In the genomic region with DNA sequence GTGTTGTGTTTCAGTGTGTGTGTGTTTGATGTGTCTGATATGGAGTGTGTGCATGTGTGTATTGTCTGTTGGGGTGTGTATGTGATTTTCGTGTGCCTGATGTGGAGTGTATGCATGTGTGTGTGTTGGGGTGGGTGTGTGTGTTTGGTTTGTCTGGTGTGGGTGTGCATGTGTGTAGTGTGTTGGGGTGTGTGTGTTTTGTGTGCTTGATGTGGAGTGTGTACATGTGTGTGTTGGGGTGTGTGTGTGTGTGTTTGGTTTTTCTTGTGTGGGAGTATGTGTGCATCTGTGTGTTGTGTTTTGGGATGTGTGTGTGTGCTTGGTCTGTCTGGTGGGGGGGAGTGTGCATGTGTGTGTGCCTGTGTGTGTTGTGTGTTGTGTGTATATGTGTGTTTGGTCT, we compare ENCODE assay signal across 18 cellular contexts.
DNase-seq lines count a peak whose midpoint lies in the region; ATAC-seq, FAIRE-seq and TF ChIP-seq lines count a peak whose summit lies in the region.
"Had no signal": no experiment of that assay in that cellular context is flagged by ENCODE, and none has a peak within 500 bp of the region (broad histone marks: within the 10 kb centered on the region; RNA-seq: fewer than 3 reads in every experiment).

No MANE protein-coding gene starts in this region.

- FAIRE-seq in A549 (lab: Jason Lieb, UNC) (no peak), GM12891 (lab: Jason Lieb, UNC) (peak; percentile 45)
- FAIRE-seq: D721Med, GM18507, H54 had no signal

- H3K9me1 ChIP-seq in IMR-90 (ENCODE audit: insufficient read depth, low read length), result no peaks in the 10 kb centered on the region

- 68% methylated on average over 1 of the region's 1 CpG for WGBS in A549 (ENCODE audit: missing lambda C conversion rate)
- 20% methylated on average over 1 of the region's 1 CpG; no CpG with 5 or more reads in 1 of the 2 experiments for WGBS in IMR-90 (ENCODE audit: extremely low coverage in 2 of 2, insufficient read length in 1 of 2), 2 experiments
- WGBS in trophoblast cell (ENCODE audit: extremely low coverage, insufficient coverage, insufficient read length), result no CpG with 5 or more reads among the region's 1 CpG

- H2AK5ac ChIP-seq in IMR-90 (ENCODE audit: low read depth, low read length) (no peak overlapping the region), trophoblast cell (ENCODE audit: low read length) (no peak overlapping the region)

- H3K18ac ChIP-seq in IMR-90 (ENCODE audit: low read depth, low read length) (no peak overlapping the region), trophoblast cell (ENCODE audit: low read length) (no peak overlapping the region)

- no TSS peak for BruUV-seq in IMR-90 (replicated peaks; lab: Mats Ljungman, UMichigan)

- H3K4me3 ChIP-seq in A549 (no peak overlapping the region), IMR-90 (ENCODE audit: insufficient read depth, low read depth, low read length) (no peak overlapping the region), trophoblast cell (ENCODE audit: low read depth, low read length) (peak overlapping the region; percentile 42), left ventricle myocardium inferior (no peak overlapping the region)

- H3K4me2 ChIP-seq in A549, result no peak overlapping the region
- H3K4me2 ChIP-seq in IMR-90 (ENCODE audit: low read depth, low read length), result no peak overlapping the region
- H3K4me2 ChIP-seq in trophoblast cell (ENCODE audit: low read length), result no peak overlapping the region

- no peak overlapping the region for H4K91ac ChIP-seq in IMR-90 (ENCODE audit: insufficient read depth, low read depth, low read length)
- H4K91ac ChIP-seq in trophoblast cell (ENCODE audit: low read depth, low read length), result no peak overlapping the region

- TF ChIP-seq POLR2A in A549 (IDR thresholded peaks at IDR 0.05; ENCODE audit: low read length) (peak; percentile 7; the same call in 1 of the 2 replicates), GM12891 (IDR thresholded peaks at IDR 0.05; ENCODE audit: low read depth, low read length) (no peak), IMR-90 (IDR thresholded peaks at IDR 0.05; ENCODE audit: low read depth, low read length) (no peak)

- H2BK5ac ChIP-seq in IMR-90 (ENCODE audit: low read depth, low read length, poor library complexity, severe bottlenecking) (peak overlapping the region; percentile 86), trophoblast cell (ENCODE audit: low read depth, low read length, poor library complexity) (no peak overlapping the region)

- H3K4me1 ChIP-seq in A549, result no peaks in the 10 kb centered on the region
- H3K4me1 ChIP-seq in IMR-90 (ENCODE audit: control insufficient read depth, insufficient read depth, low read length), result no peaks in the 10 kb centered on the region
- H3K4me1 ChIP-seq in trophoblast cell (ENCODE audit: control insufficient read depth in 1 of 2, insufficient read depth in 2 of 2, low read length in 2 of 2), result no peaks in the 10 kb centered on the region
- H3K4me1 ChIP-seq in left ventricle myocardium inferior, result no peaks in the 10 kb centered on the region

- in situ Hi-C loops in IMR-90 (cut with MboI; ENCODE audit: low sequenced_read_pairs), result no loop called here

- no peak overlapping the region for H3K14ac ChIP-seq in IMR-90 (replicated peaks; ENCODE audit: low read depth, low read length)
- H3K14ac ChIP-seq in trophoblast cell (ENCODE audit: low read length), result no peak overlapping the region

- H4K12ac ChIP-seq in trophoblast cell (ENCODE audit: low read depth, low read length), result no peak overlapping the region

- H4K8ac ChIP-seq in IMR-90 (ENCODE audit: low read depth in 2 of 2, low read length in 2 of 2), result no peak overlapping the region
- no peak overlapping the region for H4K8ac ChIP-seq in trophoblast cell (ENCODE audit: low read depth, low read length)

- H3K4ac ChIP-seq in IMR-90 (ENCODE audit: low read depth, low read length) (no peak overlapping the region), trophoblast cell (ENCODE audit: low read depth, low read length) (no peak overlapping the region)

- CTCF ChIA-PET in A549 (lab: Yijun Ruan, JAX) (interaction anchor here (1.1 kb wide), 1 partner anchor 30 kb away, joined by 4 read pairs; no protein-coding TSS in a partner anchor), IMR-90 (lab: Yijun Ruan, JAX) (no interaction called here)

- no peaks in the 10 kb centered on the region for H3K79me1 ChIP-seq in IMR-90 (ENCODE audit: low read depth in 1 of 2, low read length in 2 of 2)
- no peaks in the 10 kb centered on the region for H3K79me1 ChIP-seq in trophoblast cell (ENCODE audit: low read length)

- H2BK12ac ChIP-seq in trophoblast cell (ENCODE audit: low read length), result no peak overlapping the region

- no peak for DNase-seq in A549 (ENCODE audit: low read depth in 1 of 2, low spot score in 1 of 2)
- no peak for DNase-seq in GM12891 (ENCODE audit: insufficient read length, low spot score)
- DNase-seq in IMR-90, result no peak
- no peak for DNase-seq in trophoblast cell
- DNase-seq in T-helper 9 cell, result no peak
- DNase-seq in MV-4-11 (lab: John Stamatoyannopoulos, UW), result no peak
- no peak for DNase-seq in left ventricle myocardium inferior
- DNase-seq: 8988T; ACHN; CD8-positive, alpha-beta T cell; COR-L47; DMS153; DMS79 treated with DMSO at 0.1 percent for 48 hours; GF-D8; KG1 had no signal

- POLR2A ChIA-PET in A549 (lab: Yijun Ruan, JAX) (no interaction called here), IMR-90 (lab: Charles Lee; ENCODE audit: unreplicated experiment) (no interaction called here)

- no peak overlapping the region for H3K23ac ChIP-seq in IMR-90 (ENCODE audit: low read depth, low read length)
- no peak overlapping the region for H3K23ac ChIP-seq in trophoblast cell (ENCODE audit: low read length)

- no peak overlapping the region for H3K56ac ChIP-seq in IMR-90 (ENCODE audit: extremely low read depth, insufficient read depth, low read length)

- no peaks in the 10 kb centered on the region for H3K36me3 ChIP-seq in IMR-90 (ENCODE audit: control insufficient read depth, insufficient read depth, low read length)
- no peaks in the 10 kb centered on the region for H3K36me3 ChIP-seq in trophoblast cell (ENCODE audit: control insufficient read depth in 1 of 2, insufficient read depth in 2 of 2, low read length in 2 of 2)
- no peaks in the 10 kb centered on the region for H3K36me3 ChIP-seq in left ventricle myocardium inferior

- no peak overlapping the region for H2AK9ac ChIP-seq in IMR-90 (replicated peaks; ENCODE audit: low read depth, low read length, poor library complexity)

- no peak overlapping the region for H2BK20ac ChIP-seq in IMR-90 (ENCODE audit: low read depth, low read length)

- TF ChIP-seq CTCF in A549 (IDR thresholded peaks at IDR 0.05) (no peak), IMR-90 (conservative IDR thresholded peaks at IDR 0.05; ENCODE audit: low read depth, low read length) (no peak), left ventricle myocardium inferior (IDR thresholded peaks at IDR 0.05; ENCODE audit: borderline replicate concordance) (no peak)

- intact Hi-C loops in IMR-90 (cut with micrococcal nuclease), result no loop called here
- intact Hi-C loops in left ventricle myocardium inferior (cut with micrococcal nuclease), result no loop called here

- no peak overlapping the region for H3K9ac ChIP-seq in IMR-90 (ENCODE audit: low read depth, low read length)
- no peak overlapping the region for H3K9ac ChIP-seq in trophoblast cell (ENCODE audit: low read length)

- no peak overlapping the region for H3K27ac ChIP-seq in A549
- no peak overlapping the region for H3K27ac ChIP-seq in IMR-90 (ENCODE audit: insufficient read depth, low read length)
- no peak overlapping the region for H3K27ac ChIP-seq in trophoblast cell (ENCODE audit: low read depth, low read length)
- H3K27ac ChIP-seq in left ventricle myocardium inferior (replicated peaks), result no peak overlapping the region

- H3K27me3 ChIP-seq in IMR-90 (ENCODE audit: control insufficient read depth, insufficient read depth, low read length) (no peaks in the 10 kb centered on the region), trophoblast cell (ENCODE audit: insufficient read depth, low read length) (no peaks in the 10 kb centered on the region), left ventricle myocardium inferior (ENCODE audit: low read depth) (no peaks in the 10 kb centered on the region)

- H4K20me1 ChIP-seq in IMR-90 (ENCODE audit: insufficient read depth, low read length), result no peaks in the 10 kb centered on the region

- H2BK15ac ChIP-seq in IMR-90 (ENCODE audit: low read depth, low read length), result no peak overlapping the region

- dilution Hi-C loops in IMR-90 (cut with HindIII; ENCODE audit: low sequenced_read_pairs, unreplicated experiment), result no loop called here

- no peak overlapping the region for H2AFZ ChIP-seq in IMR-90 (replicated peaks; ENCODE audit: low read length, poor library complexity)
- H2AFZ ChIP-seq in trophoblast cell (ENCODE audit: insufficient read depth, low read length, poor library complexity), result no peak overlapping the region

- H2BK120ac ChIP-seq in IMR-90 (ENCODE audit: low read depth, low read length), result no peak overlapping the region
- no peak overlapping the region for H2BK120ac ChIP-seq in trophoblast cell (ENCODE audit: insufficient read depth, low read length, poor library complexity)

- no peak for TF ChIP-seq RAD21 in A549 (conservative IDR thresholded peaks at IDR 0.05 in 1 of 2, IDR thresholded peaks at IDR 0.05 in 1 of 2)
- TF ChIP-seq RAD21 in IMR-90 (IDR thresholded peaks at IDR 0.05; ENCODE audit: low read length), result no peak

- TF ChIP-seq EP300 in A549 (IDR thresholded peaks at IDR 0.05), result no peak

- H4K5ac ChIP-seq in IMR-90 (ENCODE audit: low read depth, low read length), result no peak overlapping the region

- H3K79me2 ChIP-seq in trophoblast cell (ENCODE audit: control insufficient read depth, insufficient read depth, low read length, poor library complexity), result no peaks in the 10 kb centered on the region

- H3K9me3 ChIP-seq in A549 (no peaks in the 10 kb centered on the region), IMR-90 (ENCODE audit: control insufficient read depth, insufficient read depth, low read length) (peaks cover 5% of the 10 kb centered on the region), trophoblast cell (ENCODE audit: insufficient read depth, low read depth, low read length) (peaks cover 2% of the 10 kb centered on the region), left ventricle myocardium inferior (replicated peaks) (peaks cover 5% of the 10 kb centered on the region)

- ATAC-seq in A549 (no peak), IMR-90 (ENCODE audit: low read depth) (no peak)
- ATAC-seq: CD8-positive, alpha-beta T cell had no signal

TF ChIP-seq in A549, 52 proteins besides CTCF, POLR2A, EP300 and RAD21 (continues in another document):
- TF ChIP-seq ZC3H11A (IDR thresholded peaks at IDR 0.05) (no peak), NFE2L2 (conservative IDR thresholded peaks at IDR 0.05; ENCODE audit: low read length) (no peak), SREBF2 (IDR thresholded peaks at IDR 0.05) (no peak)

TF ChIP-seq in GM12891, 5 proteins besides CTCF, POLR2A, EP300 and RAD21 (continues in another document):
- TF ChIP-seq POLR2AphosphoS5 (IDR thresholded peaks at IDR 0.05; ENCODE audit: low read depth, low read length), result no peak
- TF ChIP-seq SPI1 (IDR thresholded peaks at IDR 0.05; ENCODE audit: low read depth, low read length), result no peak
- TF ChIP-seq TAF1 (IDR thresholded peaks at IDR 0.05; ENCODE audit: low read depth, low read length), result no peak

TF ChIP-seq in IMR-90, 13 proteins besides CTCF, POLR2A, EP300 and RAD21 (continues in another document):
- TF ChIP-seq NFE2L2 (IDR thresholded peaks at IDR 0.05; ENCODE audit: low read depth, low read length) (no peak), CHD1 (IDR thresholded peaks at IDR 0.05; ENCODE audit: low read depth, low read length) (no peak), MXI1 (IDR thresholded peaks at IDR 0.05; ENCODE audit: borderline replicate concordance, low read depth, low read length) (no peak)
